16 cellular contexts compared by ENCODE assay signal in the genomic region with DNA sequence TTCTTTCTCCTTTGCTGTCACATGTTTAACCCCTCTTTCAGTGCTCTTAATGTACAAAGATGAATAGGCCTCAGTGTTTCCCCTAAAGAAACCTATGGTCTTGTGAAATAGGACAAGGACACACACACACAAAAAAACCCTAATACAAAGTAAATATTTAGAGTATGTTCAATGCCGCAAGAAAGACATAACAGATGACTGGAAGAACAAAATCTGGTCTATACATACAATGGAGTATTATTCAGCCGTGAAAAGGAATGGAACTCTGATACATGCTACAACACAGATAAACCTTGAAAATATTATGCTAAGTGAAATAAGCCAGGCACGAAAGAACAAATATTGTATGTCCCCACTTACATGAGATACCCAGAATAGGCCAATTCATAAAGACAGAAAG.
"Had no signal": no experiment of that assay in that cellular context is flagged by ENCODE, and none has a peak within 500 bp of the region (broad histone marks: within the 10 kb centered on the region; RNA-seq: fewer than 3 reads in every experiment).

No MANE protein-coding gene starts in this region.

- ATAC-seq: activated CD8-positive, alpha-beta memory T cell treated with anti-CD3 and anti-CD28 coated beads, Interleukin-2, amount 10 ng/mL, durations not matched to agents 7 days and 5 days; esophagus mucosa; left cardiac atrium had no signal

- H3K4me3 Mint-ChIP-seq: activated naive CD4-positive, alpha-beta T cell treated with anti-CD3 and anti-CD28 coated beads for 36 hours; nephron had no signal

- H3K27ac ChIP-seq: brain microvascular endothelial cell, coronary artery, parathyroid adenoma, SJSA1 had no signal

- H3K27ac Mint-ChIP-seq: nephron had no signal

- H3K27me3 ChIP-seq: brain microvascular endothelial cell, SJSA1, transverse colon, uterus had no signal

- H3K4me3 ChIP-seq: coronary artery, SJSA1, transverse colon, uterus had no signal

- H3K36me3 ChIP-seq: uterus had no signal

- DNase-seq: activated CD4-positive, alpha-beta T cell treated with anti-CD3 and anti-CD28 coated beads, Interleukin-2, amount 50 U/mL, for 1 hour; activated CD8-positive, alpha-beta memory T cell treated with anti-CD3 and anti-CD28 coated beads, Interleukin-2, amount 10 ng/mL, durations not matched to agents 7 days and 5 days; activated naive CD4-positive, alpha-beta T cell treated with anti-CD3 and anti-CD28 coated beads for 36 hours; aorta; brain microvascular endothelial cell; left cardiac atrium; mesendoderm; stimulated activated naive CD4-positive, alpha-beta T cell treated with Interleukin-2 at 50 U/mL for 16 hours; SW 1271; transverse colon; uterus had no signal

- H3K9me3 ChIP-seq: SJSA1, transverse colon, uterus had no signal

- H3K27me3 Mint-ChIP-seq: activated CD8-positive, alpha-beta memory T cell treated with anti-CD3 and anti-CD28 coated beads, Interleukin-2, amount 10 ng/mL, durations not matched to agents 7 days and 5 days had no signal
